ENCODE assay signal across 11 cellular contexts in the genomic region with DNA sequence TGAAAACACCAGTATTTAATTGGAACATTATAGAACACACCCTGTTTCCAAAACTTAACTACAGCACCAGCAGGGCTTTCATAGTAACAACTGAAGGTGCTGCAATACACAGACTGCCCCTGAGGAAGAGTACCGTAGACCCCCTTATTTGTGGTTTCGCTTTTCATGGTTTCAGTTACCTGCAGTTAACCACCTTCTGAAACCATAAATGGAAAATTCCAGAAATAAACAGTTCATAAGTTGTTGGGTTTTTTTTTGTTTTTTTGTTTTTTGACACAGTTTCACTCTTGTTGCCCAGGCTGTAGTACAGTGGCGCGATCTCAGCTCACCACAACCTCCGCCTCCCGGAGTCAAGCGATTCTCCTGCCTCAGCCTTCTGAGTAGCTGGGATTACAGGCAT. TPM values are rescaled to one million over a fixed set of nuclear protein-coding genes. Genes with fewer than 3 reads are reported as not detected.
A peak's percentile ranks its signal among the peaks of the same experiment; 100 is the strongest.
DNase-seq lines count a peak whose midpoint lies in the region; ATAC-seq, FAIRE-seq and TF ChIP-seq lines count a peak whose summit lies in the region.
"Had no signal": no experiment of that assay in that cellular context is flagged by ENCODE, and none has a peak within 500 bp of the region (broad histone marks: within the 10 kb centered on the region; RNA-seq: fewer than 3 reads in every experiment).

No MANE protein-coding gene starts in this region.

- ATAC-seq in GM21390 (IDR thresholded peaks at IDR 0.05; ENCODE audit: unreplicated experiment) (peak; percentile 96), HG03095 (IDR thresholded peaks at IDR 0.05; ENCODE audit: unreplicated experiment) (peak; percentile 91)
- ATAC-seq in activated CD8-positive, alpha-beta T cell treated with anti-CD3 and anti-CD28 coated beads for 36 hours = peak; percentile 45
- ATAC-seq: left ventricle myocardium superior had no signal

- CTCF ChIA-PET in activated CD8-positive, alpha-beta T cell treated with anti-CD3 and anti-CD28 coated beads for 36 hours (lab: Charles Lee) = no interaction called here

- intact Hi-C loops in activated CD8-positive, alpha-beta T cell treated with anti-CD3 and anti-CD28 coated beads for 36 hours (cut with micrococcal nuclease) = no loop called here
- intact Hi-C loops in transverse colon (cut with DNase I; ENCODE audit: low total_unique reads) = no loop called here

- H3K4me3 Mint-ChIP-seq in activated CD8-positive, alpha-beta T cell treated with anti-CD3 and anti-CD28 coated beads for 36 hours = peak overlapping the region; percentile 24

- no peaks in the 10 kb centered on the region for H3K36me3 Mint-ChIP-seq in activated CD8-positive, alpha-beta T cell treated with anti-CD3 and anti-CD28 coated beads for 36 hours (ENCODE audit: low read depth)

- no peaks in the 10 kb centered on the region for H3K4me1 ChIP-seq in transverse colon

- FAIRE-seq in GM18507 (lab: Jason Lieb, UNC) = peak; percentile 96

- H3K9me3 Mint-ChIP-seq in activated CD8-positive, alpha-beta T cell treated with anti-CD3 and anti-CD28 coated beads for 36 hours = no peaks in the 10 kb centered on the region

- no peak overlapping the region for H3K4me3 ChIP-seq in transverse colon

- H3K27ac Mint-ChIP-seq in activated CD8-positive, alpha-beta T cell treated with anti-CD3 and anti-CD28 coated beads for 36 hours = no peak overlapping the region

- in situ Hi-C loops in transverse colon (cut with MboI; ENCODE audit: low pct_ligation_motif_present in 1 of 4, low pct_unique_long_range_greater_than_20kb in 1 of 4, low sequenced_read_pairs in 3 of 4) = no loop called here

- H3K27me3 Mint-ChIP-seq in activated CD8-positive, alpha-beta T cell treated with anti-CD3 and anti-CD28 coated beads for 36 hours = peaks cover 5% of the 10 kb centered on the region

- no peaks in the 10 kb centered on the region for H3K36me3 ChIP-seq in transverse colon

- TF ChIP-seq EP300 in transverse colon (IDR thresholded peaks at IDR 0.05; ENCODE audit: low read depth) = no peak

- no peaks in the 10 kb centered on the region for H3K27me3 ChIP-seq in transverse colon

- no peak overlapping the region for H3K27ac ChIP-seq in transverse colon

- no peaks in the 10 kb centered on the region for H3K9me3 ChIP-seq in transverse colon

- no peak for TF ChIP-seq CTCF in activated CD8-positive, alpha-beta T cell treated with anti-CD3 and anti-CD28 coated beads for 36 hours (IDR thresholded peaks at IDR 0.05)
- TF ChIP-seq CTCF in transverse colon (IDR thresholded peaks at IDR 0.05) = no peak

- peaks cover 5% of the 10 kb centered on the region for H3K4me1 Mint-ChIP-seq in activated CD8-positive, alpha-beta T cell treated with anti-CD3 and anti-CD28 coated beads for 36 hours (ENCODE audit: low read depth)

- POLR2A ChIA-PET in activated CD8-positive, alpha-beta T cell treated with anti-CD3 and anti-CD28 coated beads for 36 hours (lab: Charles Lee) = no interaction called here

- WGBS in transverse colon (ENCODE audit: low coverage in 1 of 2), 2 donors = 75% methylated on average over 7 of the region's 7 CpGs; no CpG with 5 or more reads in 1 of the 2 donors

- DNase-seq in GM18507 (ENCODE audit: extremely low spot score, insufficient read length, low read depth) (no peak), transverse colon (no peak), Ammon's horn (ENCODE audit: low spot score) (no peak), DMS79 treated with DMSO at 0.1 percent for 48 hours (lab: John Stamatoyannopoulos, UW) (no peak), cortex of kidney (lab: John Stamatoyannopoulos, UW) (no peak)
- no peak for DNase-seq in activated CD8-positive, alpha-beta T cell treated with anti-CD3 and anti-CD28 coated beads for 36 hours
- DNase-seq: H7, left ventricle myocardium superior, NCI-H1417 treated with DMSO at 0.1 percent for 48 hours had no signal

- no peak for TF ChIP-seq POLR2A in transverse colon (IDR thresholded peaks at IDR 0.05)

RNA-seq across cellular contexts. Expression of a gene that starts 9.5 kb away (rescaled TPM):
- 1 to 10 TPM in 1 of 2 experiments, under 1 TPM in 1; 0.63 to 1.3 TPM for total RNA-seq in activated CD8-positive, alpha-beta T cell treated with anti-CD3 and anti-CD28 coated beads for 36 hours
- 10 to 100 TPM in 1 of 4 donors, 1 to 10 TPM in 1, under 1 TPM in 1, not detected in 1; 0.41 to 70.7 (median 2.4) TPM for total RNA-seq in transverse colon
- total RNA-seq: left ventricle myocardium superior had no signal

Comparison
In these comparisons a context has a peak if more than half of its experiments do, and no peak if none do; other contexts are left out.
1. ATAC-seq: peak in every context shown above with its lines; median percentile 96 in GM21390; 91 in HG03095; 45 in activated CD8-positive, alpha-beta T cell treated with anti-CD3 and anti-CD28 coated beads for 36 hours.